In the genomic region with DNA sequence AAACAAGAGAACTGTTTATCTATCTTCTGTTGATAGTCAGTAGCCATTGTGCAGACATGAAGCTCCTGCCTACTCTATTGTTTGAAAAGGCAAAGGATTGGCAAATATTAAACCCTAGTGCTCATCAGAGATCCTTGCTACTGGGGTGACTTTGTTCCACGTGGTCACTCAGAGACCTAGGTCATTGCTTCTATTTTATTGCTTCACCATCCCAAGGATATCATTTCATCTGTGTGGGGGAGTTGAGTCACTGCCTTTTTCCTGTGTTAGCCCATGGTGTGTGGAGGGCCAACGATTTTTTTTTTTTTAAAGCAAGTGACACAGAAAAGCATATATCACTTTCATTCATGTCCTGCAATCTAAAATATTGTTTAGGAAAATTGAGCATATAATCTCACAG, we compare ENCODE assay signal across 18 cellular contexts.
DNase-seq lines count a peak whose midpoint lies in the region; ATAC-seq and TF ChIP-seq lines count a peak whose summit lies in the region.
"Had no signal": no experiment of that assay in that cellular context is flagged by ENCODE, and none has a peak within 500 bp of the region (broad histone marks: within the 10 kb centered on the region; RNA-seq: fewer than 3 reads in every experiment).

No MANE protein-coding gene starts in this region.

- H3K27me3 ChIP-seq in ACC112 (ENCODE audit: insufficient read depth, low read length) = no peaks in the 10 kb centered on the region
- H3K27me3 ChIP-seq: body of pancreas, uterus had no signal

- H3K4me1 Mint-ChIP-seq in HFFc6 (ENCODE audit: low read depth) = peaks cover 12% of the 10 kb centered on the region
- H3K4me1 Mint-ChIP-seq: activated CD4-positive, alpha-beta T cell treated with anti-CD3 and anti-CD28 coated beads, Interleukin-2, amount 10 ng/mL, durations not matched to agents 7 days and 5 days; activated naive CD4-positive, alpha-beta T cell treated with anti-CD3 and anti-CD28 coated beads, Interleukin-2, amount 50 U/mL, for 24 hours; naive thymus-derived CD8-positive, alpha-beta T cell had no signal

- peaks cover 2% of the 10 kb centered on the region for H3K27me3 Mint-ChIP-seq in HFFc6 (ENCODE audit: insufficient read depth)
- H3K27me3 Mint-ChIP-seq: activated CD4-positive, alpha-beta T cell treated with anti-CD3 and anti-CD28 coated beads, Interleukin-2, amount 10 ng/mL, durations not matched to agents 7 days and 5 days had no signal

- no peaks in the 10 kb centered on the region for H3K9me3 Mint-ChIP-seq in HFFc6
- H3K9me3 Mint-ChIP-seq: activated CD4-positive, alpha-beta T cell treated with anti-CD3 and anti-CD28 coated beads, Interleukin-2, amount 10 ng/mL, durations not matched to agents 7 days and 5 days had no signal

- peak overlapping the region; percentile 98 for H3K27ac ChIP-seq in ACC112 (ENCODE audit: low read depth, low read length)
- H3K27ac ChIP-seq: body of pancreas, uterus had no signal

- ATAC-seq in GM21515 (IDR thresholded peaks at IDR 0.05; ENCODE audit: unreplicated experiment) (no peak), HG03439 (IDR thresholded peaks at IDR 0.05; ENCODE audit: unreplicated experiment) (no peak)
- ATAC-seq: body of pancreas; naive thymus-derived CD8-positive, alpha-beta T cell had no signal

- H3K79me2 ChIP-seq in ACC112 (ENCODE audit: control insufficient read depth, insufficient read depth, low read length, unreplicated experiment) = no peaks in the 10 kb centered on the region

- no peaks in the 10 kb centered on the region for H3K36me3 Mint-ChIP-seq in HFFc6 (ENCODE audit: low read depth)
- H3K36me3 Mint-ChIP-seq: activated naive CD4-positive, alpha-beta T cell treated with anti-CD3 and anti-CD28 coated beads, Interleukin-2, amount 50 U/mL, for 24 hours; naive thymus-derived CD8-positive, alpha-beta T cell had no signal

- peaks cover 20% of the 10 kb centered on the region for H3K4me1 ChIP-seq in ACC112 (ENCODE audit: control insufficient read depth, insufficient read depth, low read length, unreplicated experiment)
- H3K4me1 ChIP-seq: uterus had no signal

- H3K36me3 ChIP-seq in ACC112 (ENCODE audit: insufficient read depth, low read length) = no peaks in the 10 kb centered on the region
- H3K36me3 ChIP-seq: uterus had no signal

- no peak overlapping the region for H2AFZ ChIP-seq in ACC112 (ENCODE audit: low read length, unreplicated experiment)

- H3K4me3 Mint-ChIP-seq in HFFc6 = no peak overlapping the region
- H3K4me3 Mint-ChIP-seq: activated CD4-positive, alpha-beta T cell treated with anti-CD3 and anti-CD28 coated beads, Interleukin-2, amount 10 ng/mL, durations not matched to agents 7 days and 5 days; activated naive CD4-positive, alpha-beta T cell treated with anti-CD3 and anti-CD28 coated beads, Interleukin-2, amount 50 U/mL, for 24 hours; naive thymus-derived CD8-positive, alpha-beta T cell had no signal

- TF ChIP-seq CTCF in HFFc6 (IDR thresholded peaks at IDR 0.05) (no peak), fibroblast of mammary gland (conservative IDR thresholded peaks at IDR 0.05; ENCODE audit: control insufficient read depth, insufficient read depth, low read depth, low read length) (no peak)

- H3K27ac Mint-ChIP-seq in HFFc6 = no peak overlapping the region; the same call in 1 of the 2 replicates
- H3K27ac Mint-ChIP-seq: activated CD4-positive, alpha-beta T cell treated with anti-CD3 and anti-CD28 coated beads, Interleukin-2, amount 10 ng/mL, durations not matched to agents 7 days and 5 days; activated naive CD4-positive, alpha-beta T cell treated with anti-CD3 and anti-CD28 coated beads, Interleukin-2, amount 50 U/mL, for 24 hours; naive thymus-derived CD8-positive, alpha-beta T cell had no signal

- H3K4me3 ChIP-seq in ACC112 (ENCODE audit: low read depth, low read length) = peak overlapping the region; percentile 61; the same call in 1 of the 2 replicates
- H3K4me3 ChIP-seq in fibroblast of mammary gland (ENCODE audit: control insufficient read depth, low read depth, low read length) = no peak overlapping the region
- H3K4me3 ChIP-seq: body of pancreas, lung, uterus had no signal

- DNase-seq in HFFc6 (peak; percentile 4), OCI-M1 (lab: John Stamatoyannopoulos, UW) (peak; percentile 51), fibroblast of mammary gland (ENCODE audit: low read depth) (peak; percentile 75), NCI-H2107 (lab: John Stamatoyannopoulos, UW) (no peak), NCI-H1105 (lab: John Stamatoyannopoulos, UW) (no peak)
- DNase-seq: activated CD4-positive, alpha-beta T cell treated with anti-CD3 and anti-CD28 coated beads, Interleukin-2, amount 10 ng/mL, durations not matched to agents 7 days and 5 days; activated T-cell treated with anti-CD3 and anti-CD28 coated beads, Interleukin-2, amount 50 U/mL, for 1 hour; body of pancreas; effector CD4-positive, alpha-beta T cell; naive thymus-derived CD8-positive, alpha-beta T cell; NCI-H2081 treated with DMSO at 0.1 percent for 48 hours; SHP77 treated with DMSO at 0.1 percent for 48 hours; uterus had no signal

Comparison
In these comparisons a context has a peak if more than half of its experiments do, and no peak if none do; other contexts are left out.
1. DNase-seq: peak in HFFc6 (single experiment), OCI-M1 (single experiment) and fibroblast of mammary gland (single experiment); none in NCI-H2107 (single experiment) and NCI-H1105 (single experiment).